Comparison of ENCODE assay signal across 13 cellular contexts in genomic region chr15:101451192-101451799, GRCh38. TPM values are rescaled to one million over a fixed set of nuclear protein-coding genes. Genes with fewer than 3 reads are reported as not detected.
DNase-seq lines count a peak whose midpoint lies in the region; ATAC-seq and TF ChIP-seq lines count a peak whose summit lies in the region.
"Had no signal": no experiment of that assay in that cellular context is flagged by ENCODE, and none has a peak within 500 bp of the region (broad histone marks: within the 10 kb centered on the region; RNA-seq: fewer than 3 reads in every experiment).

No MANE protein-coding gene starts in this region.

- no peaks in the 10 kb centered on the region for H3K36me3 ChIP-seq in left ventricle myocardium inferior
- peaks cover 17% of the 10 kb centered on the region for H3K36me3 ChIP-seq in MG63

- H3K27me3 ChIP-seq in left ventricle myocardium inferior (ENCODE audit: low read depth) (no peaks in the 10 kb centered on the region), MG63 (no peaks in the 10 kb centered on the region)

- ATAC-seq in activated T-helper 17 cell treated with anti-CD3 and anti-CD28 coated beads, Interleukin-2, amount 50 U/mL, for 72 hours (replicated peaks) = no peak
- ATAC-seq in HG03139 (IDR thresholded peaks at IDR 0.05; ENCODE audit: unreplicated experiment) = no peak
- ATAC-seq in naive thymus-derived CD8-positive, alpha-beta T cell = no peak
- ATAC-seq: WTC11 had no signal

- H3K27ac ChIP-seq in left ventricle myocardium inferior (replicated peaks) = peak overlapping the region; percentile 75

- DNase-seq in GF-D8 (lab: John Stamatoyannopoulos, UW) (peak; percentile 87), left ventricle myocardium inferior (peak; percentile 79), skeletal muscle cell (ENCODE audit: low read depth) (peak; percentile 32), MG63 (no peak), NCI-H128 (lab: John Stamatoyannopoulos, UW; ENCODE audit: unreplicated experiment) (no peak)
- DNase-seq in naive thymus-derived CD8-positive, alpha-beta T cell = no peak
- DNase-seq: IMR-90; NCI-H774; stimulated activated CD4-positive, alpha-beta T cell treated with anti-CD3 and anti-CD28 coated beads, Interleukin-4, amount 100 ng/mL, for 24 hours had no signal

- H3K4me1 Mint-ChIP-seq in activated T-helper 17 cell treated with anti-CD3 and anti-CD28 coated beads, Interleukin-2, amount 50 U/mL, for 72 hours = peaks cover 3% of the 10 kb centered on the region
- peaks cover 0 to 17% (median 3%) of the 10 kb centered on the region in 4 donors for H3K4me1 Mint-ChIP-seq in naive thymus-derived CD8-positive, alpha-beta T cell

- no peak overlapping the region for H3K27ac Mint-ChIP-seq in activated T-helper 17 cell treated with anti-CD3 and anti-CD28 coated beads, Interleukin-2, amount 50 U/mL, for 72 hours
- no peak overlapping the region for H3K27ac Mint-ChIP-seq in naive thymus-derived CD8-positive, alpha-beta T cell
- H3K27ac Mint-ChIP-seq: activated naive CD8-positive, alpha-beta T cell; WTC11 had no signal

- intact Hi-C loops in left ventricle myocardium inferior (cut with micrococcal nuclease) = no loop called here

- H3K36me3 Mint-ChIP-seq in activated T-helper 17 cell treated with anti-CD3 and anti-CD28 coated beads, Interleukin-2, amount 50 U/mL, for 72 hours (ENCODE audit: low read depth) = no peaks in the 10 kb centered on the region
- no peaks in the 10 kb centered on the region for H3K36me3 Mint-ChIP-seq in naive thymus-derived CD8-positive, alpha-beta T cell
- H3K36me3 Mint-ChIP-seq: activated naive CD8-positive, alpha-beta T cell; WTC11 had no signal

- H3K9me3 Mint-ChIP-seq in activated T-helper 17 cell treated with anti-CD3 and anti-CD28 coated beads, Interleukin-2, amount 50 U/mL, for 72 hours = no peaks in the 10 kb centered on the region
- no peaks in the 10 kb centered on the region for H3K9me3 Mint-ChIP-seq in naive thymus-derived CD8-positive, alpha-beta T cell
- H3K9me3 Mint-ChIP-seq: WTC11 had no signal

- H3K4me3 ChIP-seq in left ventricle myocardium inferior (peak overlapping the region; percentile 4), skeletal muscle cell (ENCODE audit: low read depth, low read length) (no peak overlapping the region), MG63 (no peak overlapping the region)

- H3K9me3 ChIP-seq in left ventricle myocardium inferior (replicated peaks) = no peaks in the 10 kb centered on the region
- H3K9me3 ChIP-seq in MG63 = no peaks in the 10 kb centered on the region

- POLR2A ChIA-PET in naive thymus-derived CD8-positive, alpha-beta T cell (lab: Charles Lee) = no interaction called here

- peaks cover 83% of the 10 kb centered on the region for H3K4me1 ChIP-seq in left ventricle myocardium inferior

- H3K4me3 Mint-ChIP-seq in activated T-helper 17 cell treated with anti-CD3 and anti-CD28 coated beads, Interleukin-2, amount 50 U/mL, for 72 hours = peak overlapping the region; percentile 4
- peak overlapping the region in 5 of 10 donors; percentile 6 to 38 (median 22) for H3K4me3 Mint-ChIP-seq in naive thymus-derived CD8-positive, alpha-beta T cell
- H3K4me3 Mint-ChIP-seq: activated naive CD8-positive, alpha-beta T cell; WTC11 had no signal

- H3K27me3 Mint-ChIP-seq in activated T-helper 17 cell treated with anti-CD3 and anti-CD28 coated beads, Interleukin-2, amount 50 U/mL, for 72 hours = peaks cover 20% of the 10 kb centered on the region
- H3K27me3 Mint-ChIP-seq in naive thymus-derived CD8-positive, alpha-beta T cell = peaks cover 21 to 54% (median 28%) of the 10 kb centered on the region in 5 donors

- TF ChIP-seq CTCF in left ventricle myocardium inferior (IDR thresholded peaks at IDR 0.05; ENCODE audit: borderline replicate concordance) = no peak

RNA-seq across cellular contexts. Expression of gene PCSK6, which starts 38.2 kb away (rescaled TPM):
- total RNA-seq in activated T-helper 17 cell treated with anti-CD3 and anti-CD28 coated beads, Interleukin-2, amount 50 U/mL, for 72 hours = 1 to 10 TPM in 1 of 2 donors, under 1 TPM in 1; 0.56 to 1.3 TPM
- 28.6 TPM for total RNA-seq in left ventricle myocardium inferior
- 31.3 and 48.8 TPM in 2 replicates for total RNA-seq in MG63 (2014; rRNA removed; shearing (Covaris generic); ENCODE audit: low replicate concordance)
- total RNA-seq in naive thymus-derived CD8-positive, alpha-beta T cell = 1 to 10 TPM; 2.9 to 6.7 TPM
- 1 to 10 TPM in 1 of 3 donors, under 1 TPM in 2; 0.04 to 1.3 (median 0.66) TPM for polyA plus RNA-seq in naive thymus-derived CD8-positive, alpha-beta T cell
- total RNA-seq: IMR-90 had no signal
- polyA plus RNA-seq: IMR-90 had no signal

Comparison
In these comparisons a context has a peak if more than half of its experiments do, and no peak if none do; other contexts are left out.
1. DNase-seq: peak in GF-D8 (single experiment), left ventricle myocardium inferior (single experiment) and skeletal muscle cell (single experiment); none in MG63 (single experiment), NCI-H128 (single experiment) and naive thymus-derived CD8-positive, alpha-beta T cell (0 of 10).